In the genomic region with DNA sequence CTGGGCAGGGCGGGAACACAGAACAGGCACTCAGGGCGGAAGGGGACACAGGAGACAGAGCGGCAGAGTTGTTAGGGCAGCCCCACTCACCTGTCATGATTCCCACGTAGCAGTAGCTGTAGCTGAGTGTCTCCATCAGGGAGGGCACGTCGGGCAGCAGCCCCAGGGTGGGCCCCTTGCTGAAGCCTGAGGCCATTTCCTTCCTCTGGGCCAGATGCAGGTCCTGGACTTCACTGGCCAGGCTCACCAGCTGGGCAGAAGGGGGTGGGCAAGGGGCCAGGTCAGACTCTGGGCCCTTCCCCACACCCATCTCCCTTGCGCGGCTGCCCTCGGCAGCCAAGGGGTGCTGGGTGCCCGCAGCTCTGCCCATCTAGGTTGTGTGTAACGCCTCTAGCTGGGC, we compare ENCODE assay signal across 1 cellular context.
TF ChIP-seq lines count a peak whose summit lies in the region.

No MANE protein-coding gene starts in this region.

TF ChIP-seq in K562, 482 proteins besides CTCF, POLR2A, EP300 and RAD21:
- TF ChIP-seq RBFOX2 (IDR thresholded peaks at IDR 0.05; ENCODE audit: low read depth, low read length) (peak; percentile 45), POLR2G (IDR thresholded peaks at IDR 0.05; ENCODE audit: low read depth, low read length) (peak; percentile 62), CBX5 (IDR thresholded peaks at IDR 0.05; ENCODE audit: borderline replicate concordance, low read depth) (no peak)
